34 cellular contexts compared by ENCODE assay signal in genomic region chr2:219163156-219163555, GRCh38. TPM values are rescaled to one million over a fixed set of nuclear protein-coding genes. Genes with fewer than 3 reads are reported as not detected.
"Had no signal": no experiment of that assay in that cellular context is flagged by ENCODE, and none has a peak within 500 bp of the region (broad histone marks: within the 10 kb centered on the region; RNA-seq: fewer than 3 reads in every experiment).

No MANE protein-coding gene starts in this region.

- H3K27me3 ChIP-seq: ascending aorta had no signal

- DNase-seq: activated B cell treated with CpG ODN at 0.5 μM for 24 hours; activated CD4-positive, alpha-beta memory T cell treated with anti-CD3 and anti-CD28 coated beads for 36 hours; activated CD4-positive, alpha-beta T cell treated with anti-CD3 and anti-CD28 coated beads for 4 hours; activated CD4-positive, alpha-beta T cell treated with anti-CD3 and anti-CD28 coated beads, Interleukin-2, amount 10 ng/mL, durations not matched to agents 24 days and 14 days; activated CD4-positive, alpha-beta T cell treated with anti-CD3 and anti-CD28 coated beads, Interleukin-2, amount 50 U/mL, for 1 hour; activated CD4-positive, alpha-beta T cell treated with anti-CD3 and anti-CD28 coated beads, Interleukin-2, amount 50 U/mL, for 4 hours; activated CD4-positive, CD25-positive, alpha-beta regulatory T cell treated with anti-CD3 and anti-CD28 coated beads, Interleukin-2, amount 50 U/mL, for 72 hours; activated CD8-positive, alpha-beta memory T cell treated with anti-CD3 and anti-CD28 coated beads, Interleukin-2, amount 50 U/mL, for 4 hours; activated CD8-positive, alpha-beta T cell treated with anti-CD3 and anti-CD28 coated beads for 36 hours; activated effector memory CD4-positive, alpha-beta T cell treated with Interleukin-2 at 50 U/mL for 16 hours; activated gamma-delta T cell; activated naive CD4-positive, alpha-beta T cell treated with anti-CD3 and anti-CD28 coated beads, Interleukin-2, amount 10 ng/mL, durations not matched to agents 7 days and 5 days; activated naive CD4-positive, alpha-beta T cell treated with Interleukin-2 at 50 U/mL for 16 hours; activated naive CD8-positive, alpha-beta T cell treated with anti-CD3 and anti-CD28 coated beads for 36 hours; activated T-cell treated with anti-CD3 and anti-CD28 coated beads for 4 hours; activated T-cell treated with anti-CD3 and anti-CD28 coated beads, Interleukin-2, amount 50 U/mL, for 1 hour; activated T-cell treated with anti-CD3 and anti-CD28 coated beads, Interleukin-2, amount 50 U/mL, for 4 hours; activated T-cell treated with anti-CD3 and anti-CD28 coated beads, Interleukin-2, amount 50 U/mL, for 72 hours; amygdala; anterior cingulate cortex; caudate nucleus; T-helper 1 cell; T-helper 2 cell; T-helper 9 cell had no signal

- ATAC-seq: activated CD8-positive, alpha-beta T cell treated with anti-CD3 and anti-CD28 coated beads for 36 hours; activated T-cell treated with anti-CD3 and anti-CD28 coated beads, Interleukin-2, amount 50 U/mL, for 4 hours; activated T-cell treated with anti-CD3 and anti-CD28 coated beads, Interleukin-2, amount 50 U/mL, for 72 hours had no signal

- H3K27me3 Mint-ChIP-seq: activated B cell treated with CpG ODN at 0.5 μM for 24 hours; activated CD4-positive, alpha-beta memory T cell treated with anti-CD3 and anti-CD28 coated beads for 36 hours; activated CD4-positive, alpha-beta T cell treated with anti-CD3 and anti-CD28 coated beads, Interleukin-2, amount 10 ng/mL, durations not matched to agents 24 days and 14 days; activated CD8-positive, alpha-beta T cell treated with anti-CD3 and anti-CD28 coated beads for 36 hours; activated naive CD4-positive, alpha-beta T cell treated with anti-CD3 and anti-CD28 coated beads, Interleukin-2, amount 10 ng/mL, durations not matched to agents 7 days and 5 days; activated naive CD4-positive, alpha-beta T cell treated with anti-CD3 and anti-CD28 coated beads, Interleukin-2, amount 50 U/mL, for 24 hours; activated naive CD8-positive, alpha-beta T cell treated with anti-CD3 and anti-CD28 coated beads for 36 hours; central memory CD8-positive, alpha-beta T cell had no signal

- H3K36me3 ChIP-seq: cardiac muscle cell had no signal

- H3K4me3 Mint-ChIP-seq: activated B cell treated with CpG ODN at 0.5 μM for 24 hours; activated CD4-positive, alpha-beta memory T cell treated with anti-CD3 and anti-CD28 coated beads for 36 hours; activated CD4-positive, alpha-beta T cell treated with anti-CD3 and anti-CD28 coated beads, Interleukin-2, amount 10 ng/mL, durations not matched to agents 24 days and 14 days; activated CD8-positive, alpha-beta T cell treated with anti-CD3 and anti-CD28 coated beads for 36 hours; activated naive CD4-positive, alpha-beta T cell treated with anti-CD3 and anti-CD28 coated beads, Interleukin-2, amount 10 ng/mL, durations not matched to agents 7 days and 5 days; activated naive CD4-positive, alpha-beta T cell treated with anti-CD3 and anti-CD28 coated beads, Interleukin-2, amount 50 U/mL, for 24 hours; activated naive CD8-positive, alpha-beta T cell treated with anti-CD3 and anti-CD28 coated beads for 36 hours; activated T-cell treated with anti-CD3 and anti-CD28 coated beads, Interleukin-2, amount 50 U/mL, for 4 hours; activated T-cell treated with anti-CD3 and anti-CD28 coated beads, Interleukin-2, amount 50 U/mL, for 72 hours; activated T-helper 1 cell treated with anti-CD3 and anti-CD28 coated beads, Interleukin-12 subunit alpha, Interleukin-12 subunit beta, Interleukin-2, Interleukin-4 antibody, amounts not matched to agents 30 ng/mL and 10 ng/mL and 1 ng/mL, durations not matched to agents 14 hours and 24 hours and 36 hours; central memory CD8-positive, alpha-beta T cell; T-helper 1 cell treated with Interleukin-12 subunit alpha and Interleukin-12 subunit beta and Interleukin-4 antibody, amounts not matched to agents 30 μg/mL and 1 μg/mL, for 36 hours; T-helper 2 cell treated with Interferon-gamma antibody and Interleukin-4, amounts not matched to agents 5 μg/mL and 100 μg/mL, for 36 hours had no signal

- H3K9me3 Mint-ChIP-seq: activated B cell treated with CpG ODN at 0.5 μM for 24 hours; activated CD4-positive, alpha-beta memory T cell treated with anti-CD3 and anti-CD28 coated beads for 36 hours; activated CD4-positive, alpha-beta T cell treated with anti-CD3 and anti-CD28 coated beads, Interleukin-2, amount 10 ng/mL, durations not matched to agents 24 days and 14 days; activated CD8-positive, alpha-beta T cell treated with anti-CD3 and anti-CD28 coated beads for 36 hours; activated naive CD4-positive, alpha-beta T cell treated with anti-CD3 and anti-CD28 coated beads, Interleukin-2, amount 10 ng/mL, durations not matched to agents 7 days and 5 days; activated naive CD4-positive, alpha-beta T cell treated with anti-CD3 and anti-CD28 coated beads, Interleukin-2, amount 50 U/mL, for 24 hours; activated naive CD8-positive, alpha-beta T cell treated with anti-CD3 and anti-CD28 coated beads for 36 hours; activated T-cell treated with anti-CD3 and anti-CD28 coated beads, Interleukin-2, amount 50 U/mL, for 4 hours; activated T-cell treated with anti-CD3 and anti-CD28 coated beads, Interleukin-2, amount 50 U/mL, for 72 hours; activated T-helper 1 cell treated with anti-CD3 and anti-CD28 coated beads, Interleukin-12 subunit alpha, Interleukin-12 subunit beta, Interleukin-2, Interleukin-4 antibody, amounts not matched to agents 30 ng/mL and 10 ng/mL and 1 ng/mL, durations not matched to agents 14 hours and 24 hours and 36 hours; activated T-helper 2 cell treated with anti-CD3 and anti-CD28 coated beads, Interferon-gamma antibody, Interleukin-2, Interleukin-4, amounts not matched to agents 10 μg/mL and 5 μg/mL and 100 μg/mL, durations not matched to agents 14 hours and 24 hours and 36 hours; central memory CD8-positive, alpha-beta T cell; T-helper 1 cell treated with Interleukin-12 subunit alpha and Interleukin-12 subunit beta and Interleukin-4 antibody, amounts not matched to agents 30 μg/mL and 1 μg/mL, for 36 hours; T-helper 2 cell treated with Interferon-gamma antibody and Interleukin-4, amounts not matched to agents 5 μg/mL and 100 μg/mL, for 36 hours had no signal

- H3K36me3 Mint-ChIP-seq: activated naive CD4-positive, alpha-beta T cell treated with anti-CD3 and anti-CD28 coated beads, Interleukin-2, amount 50 U/mL, for 24 hours; activated naive CD8-positive, alpha-beta T cell treated with anti-CD3 and anti-CD28 coated beads for 36 hours; brain had no signal

- H3K9me3 ChIP-seq: ascending aorta had no signal

- H3K27ac ChIP-seq: ascending aorta, cardiac muscle cell, VCaP had no signal

- H3K27ac Mint-ChIP-seq: activated B cell treated with CpG ODN at 0.5 μM for 24 hours; activated CD4-positive, alpha-beta memory T cell treated with anti-CD3 and anti-CD28 coated beads for 36 hours; activated CD8-positive, alpha-beta T cell treated with anti-CD3 and anti-CD28 coated beads for 36 hours; activated naive CD4-positive, alpha-beta T cell treated with anti-CD3 and anti-CD28 coated beads, Interleukin-2, amount 10 ng/mL, durations not matched to agents 7 days and 5 days; activated naive CD4-positive, alpha-beta T cell treated with anti-CD3 and anti-CD28 coated beads, Interleukin-2, amount 50 U/mL, for 24 hours; activated naive CD8-positive, alpha-beta T cell treated with anti-CD3 and anti-CD28 coated beads for 36 hours; activated T-cell treated with anti-CD3 and anti-CD28 coated beads, Interleukin-2, amount 50 U/mL, for 72 hours; activated T-helper 1 cell treated with anti-CD3 and anti-CD28 coated beads, Interleukin-12 subunit alpha, Interleukin-12 subunit beta, Interleukin-2, Interleukin-4 antibody, amounts not matched to agents 30 ng/mL and 10 ng/mL and 1 ng/mL, durations not matched to agents 14 hours and 24 hours and 36 hours; activated T-helper 2 cell treated with anti-CD3 and anti-CD28 coated beads, Interferon-gamma antibody, Interleukin-2, Interleukin-4, amounts not matched to agents 10 μg/mL and 5 μg/mL and 100 μg/mL, durations not matched to agents 14 hours and 24 hours and 36 hours; brain; T-helper 1 cell treated with Interleukin-12 subunit alpha and Interleukin-12 subunit beta and Interleukin-4 antibody, amounts not matched to agents 30 μg/mL and 1 μg/mL, for 36 hours; T-helper 2 cell treated with Interferon-gamma antibody and Interleukin-4, amounts not matched to agents 5 μg/mL and 100 μg/mL, for 36 hours had no signal

- H3K4me3 ChIP-seq: ascending aorta, cardiac muscle cell had no signal

RNA-seq across cellular contexts. Expression of gene SLC23A3, which starts 6.7 kb away (rescaled TPM):
- polyA plus RNA-seq: cardiac muscle cell had no signal
